ENCODE assay signal across 8 cellular contexts in the genomic region with DNA sequence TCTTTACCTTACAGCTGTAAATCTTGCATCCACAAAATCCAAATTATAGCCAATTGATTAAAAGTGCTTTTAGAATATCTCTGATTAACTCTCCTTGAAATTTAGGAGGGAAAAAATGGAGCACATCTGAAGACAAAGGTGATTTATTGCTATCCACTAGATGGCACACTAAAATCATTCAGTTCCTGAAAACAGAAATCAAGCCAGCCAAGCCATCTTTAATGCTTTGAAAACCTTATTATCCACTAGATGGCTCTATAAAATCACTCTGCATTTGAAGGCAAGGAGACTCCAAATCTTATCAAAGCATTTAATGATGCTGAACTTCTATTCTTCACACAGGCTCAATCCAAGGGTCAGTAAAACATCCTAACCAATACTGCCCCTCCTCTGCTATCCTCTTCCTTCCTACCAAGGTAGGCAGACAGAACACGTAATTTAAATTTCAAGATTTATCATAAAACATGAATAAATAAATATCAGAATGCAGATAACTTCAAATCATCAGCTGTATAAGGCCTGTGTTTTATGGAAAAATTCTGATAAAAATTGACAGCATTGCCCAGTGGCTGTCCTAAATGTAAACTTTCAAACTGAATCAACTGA. TPM values are rescaled to one million over a fixed set of nuclear protein-coding genes. Genes with fewer than 3 reads are reported as not detected.
DNase-seq lines count a peak whose midpoint lies in the region; ATAC-seq and TF ChIP-seq lines count a peak whose summit lies in the region.

No MANE protein-coding gene starts in this region.

- H3K9me3 ChIP-seq in body of pancreas: no peaks in the 10 kb centered on the region

- DNase-seq in GM04504 (ENCODE audit: low read depth) (peak; percentile 64), HT-29 (ENCODE audit: low spot score) (peak; percentile 88), NCI-H82 (lab: John Stamatoyannopoulos, UW) (peak; percentile 95), body of pancreas (peak in 1 of 4 donors; percentile 46), iPS-NIHi7 (ENCODE audit: extremely low spot score) (peak; percentile 43), stromal cell of bone marrow (ENCODE audit: low read depth) (peak; percentile 76)
- no peak for DNase-seq in stimulated activated CD8-positive, alpha-beta memory T cell treated with anti-CD3 and anti-CD28 coated beads, Interleukin-4, amount 100 ng/mL, for 48 hours

- peaks cover 11% of the 10 kb centered on the region for H3K4me1 ChIP-seq in body of pancreas

- intact Hi-C loops in body of pancreas (cut with DNase I): no loop called here

- H3K27ac ChIP-seq in body of pancreas: no peak overlapping the region

- 64 to 65% methylated on average over 1 of the region's 1 CpG for WGBS in body of pancreas, 2 donors

- no peak for TF ChIP-seq POLR2A in body of pancreas (IDR thresholded peaks at IDR 0.05)

- no peaks in the 10 kb centered on the region for H3K27me3 ChIP-seq in body of pancreas

- peak; percentile 61 for ATAC-seq in GM21717 (IDR thresholded peaks at IDR 0.05; ENCODE audit: unreplicated experiment)
- peak; percentile 79 for ATAC-seq in body of pancreas

- no peaks in the 10 kb centered on the region for H3K36me3 ChIP-seq in body of pancreas (replicated peaks in 1 of 2; ENCODE audit: insufficient read depth in 1 of 2, low read depth in 2 of 2)

- TF ChIP-seq CTCF in body of pancreas (IDR thresholded peaks at IDR 0.05): peak; percentile 64 to 99 (median 98)

- no peak overlapping the region for H3K4me3 ChIP-seq in body of pancreas

RNA-seq across cellular contexts. Expression of a gene that starts 48.4 kb away (rescaled TPM):
- 20.2 and 21.4 TPM in 2 replicates for total RNA-seq in HT-29 (2014; rRNA removed; shearing (Covaris generic))
- 10 to 100 TPM; 21.0 to 32.6 TPM for total RNA-seq in body of pancreas
